35 cellular contexts compared by ENCODE assay signal in the genomic region with DNA sequence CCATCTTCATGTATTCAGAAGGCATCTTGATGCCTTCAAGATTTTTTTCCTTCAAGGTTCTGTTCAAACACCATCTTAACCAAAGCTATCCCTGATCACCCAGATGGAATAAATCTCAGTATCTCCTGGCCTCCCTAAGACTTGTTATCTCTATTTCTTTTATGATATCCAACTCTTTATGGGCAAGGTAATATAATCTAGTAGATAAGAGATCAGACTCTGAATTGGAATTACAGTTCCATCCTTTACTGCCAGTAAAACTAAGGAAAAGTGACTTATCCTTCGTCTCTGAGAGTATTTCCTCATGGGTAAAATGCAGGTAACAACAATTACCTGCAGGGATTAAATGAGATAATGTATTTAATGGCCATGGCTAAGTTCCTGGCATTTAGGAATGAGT.
"Had no signal": no experiment of that assay in that cellular context is flagged by ENCODE, and none has a peak within 500 bp of the region (broad histone marks: within the 10 kb centered on the region; RNA-seq: fewer than 3 reads in every experiment).

No MANE protein-coding gene starts in this region.

- H3K4me3 ChIP-seq: adrenal gland, ascending aorta, body of pancreas, breast epithelium, cardiac muscle cell had no signal

- ATAC-seq: activated naive CD4-positive, alpha-beta T cell treated with anti-CD3 and anti-CD28 coated beads, Interleukin-2, amount 50 U/mL, for 72 hours; activated naive CD8-positive, alpha-beta T cell treated with anti-CD3 and anti-CD28 coated beads, Interleukin-2, amount 50 U/mL, for 24 hours; activated T-cell treated with anti-CD3 and anti-CD28 coated beads, Interleukin-2, amount 50 U/mL, for 4 hours; activated T-cell treated with anti-CD3 and anti-CD28 coated beads, Interleukin-2, amount 50 U/mL, for 72 hours; activated T-helper 17 cell treated with anti-CD3 and anti-CD28 coated beads, Interleukin-2, amount 50 U/mL, for 72 hours; body of pancreas had no signal

- FAIRE-seq: astrocyte, bronchial epithelial cell had no signal

- H3K9me3 ChIP-seq: adrenal gland, ascending aorta, body of pancreas, breast epithelium had no signal

- H3K27ac ChIP-seq: adrenal gland, ascending aorta, body of pancreas, brain microvascular endothelial cell, breast epithelium, cardiac muscle cell had no signal

- H3K27me3 ChIP-seq: adrenal gland, ascending aorta, body of pancreas, brain microvascular endothelial cell, breast epithelium, cardiac muscle cell had no signal

- DNase-seq: activated effector memory CD4-positive, alpha-beta T cell treated with anti-CD3 and anti-CD28 coated beads, Interleukin-2, amount 50 U/mL, for 16 hours; activated effector memory CD4-positive, alpha-beta T cell treated with Interleukin-2 at 50 U/mL for 16 hours; activated gamma-delta T cell; activated gamma-delta T cell treated with Interleukin-2 at 50 U/mL for 16 hours; activated naive CD4-positive, alpha-beta T cell; activated naive CD4-positive, alpha-beta T cell treated with anti-CD3 and anti-CD28 coated beads for 36 hours; activated naive CD4-positive, alpha-beta T cell treated with anti-CD3 and anti-CD28 coated beads, Interleukin-2, amount 10 ng/mL, durations not matched to agents 7 days and 5 days; activated naive CD4-positive, alpha-beta T cell treated with anti-CD3 and anti-CD28 coated beads, Interleukin-2, amount 50 U/mL, for 16 hours; activated naive CD4-positive, alpha-beta T cell treated with Interleukin-2 at 50 U/mL for 16 hours; activated naive CD8-positive, alpha-beta T cell treated with anti-CD3 and anti-CD28 coated beads for 36 hours; activated naive CD8-positive, alpha-beta T cell treated with anti-CD3 and anti-CD28 coated beads, Interleukin-2, amount 10 ng/mL, durations not matched to agents 7 days and 5 days; activated naive CD8-positive, alpha-beta T cell treated with anti-CD3 and anti-CD28 coated beads, Interleukin-2, amount 50 U/mL, for 24 hours; activated T-cell treated with anti-CD3 and anti-CD28 coated beads for 4 hours; activated T-cell treated with anti-CD3 and anti-CD28 coated beads, Interleukin-2, amount 50 U/mL, for 1 hour; activated T-cell treated with anti-CD3 and anti-CD28 coated beads, Interleukin-2, amount 50 U/mL, for 24 hours; activated T-cell treated with anti-CD3 and anti-CD28 coated beads, Interleukin-2, amount 50 U/mL, for 4 hours; activated T-cell treated with anti-CD3 and anti-CD28 coated beads, Interleukin-2, amount 50 U/mL, for 48 hours; activated T-cell treated with anti-CD3 and anti-CD28 coated beads, Interleukin-2, amount 50 U/mL, for 72 hours; adrenal gland; amniotic stem cell; amygdala; anterior cingulate cortex; aorta; body of pancreas; brain microvascular endothelial cell; caudate nucleus; central memory CD4-positive, alpha-beta T cell; cerebellar nuclear complex had no signal

- H3K4me1 ChIP-seq: adrenal gland, ascending aorta, body of pancreas, breast epithelium had no signal

- H3K36me3 ChIP-seq: adrenal gland, ascending aorta, brain microvascular endothelial cell, breast epithelium, cardiac muscle cell had no signal
